Comparison of ENCODE assay signal across 29 cellular contexts in the genomic region with DNA sequence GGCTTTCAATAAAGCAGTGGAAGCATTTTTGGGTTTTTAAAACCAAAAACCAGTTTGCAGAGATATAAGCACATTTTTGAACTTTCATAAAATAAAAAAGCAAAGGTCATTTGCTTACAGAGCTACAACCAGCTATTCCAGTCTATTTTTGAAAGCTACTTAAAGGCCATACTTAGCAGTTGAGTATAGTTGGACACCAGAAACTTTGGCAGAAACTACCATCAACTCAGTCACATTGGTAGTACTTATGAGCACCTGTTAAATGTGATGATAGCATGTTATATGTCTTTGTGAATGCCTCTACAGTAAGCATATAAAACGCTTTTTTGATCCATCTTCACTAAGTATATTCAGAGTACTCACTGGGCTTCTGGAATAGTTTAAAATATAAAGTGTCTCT.
"Had no signal": no experiment of that assay in that cellular context is flagged by ENCODE, and none has a peak within 500 bp of the region (broad histone marks: within the 10 kb centered on the region; RNA-seq: fewer than 3 reads in every experiment).

No MANE protein-coding gene starts in this region.

- H3K4me3 ChIP-seq: neural progenitor cell, ovary, psoas muscle, right lobe of liver, sigmoid colon, skin epidermis, smooth muscle cell, spleen, suprapubic skin, testis, tibial artery, transverse colon, upper lobe of right lung, uterus had no signal

- H3K9me3 ChIP-seq: ovary, right lobe of liver, suprapubic skin, testis, tibial artery, transverse colon, upper lobe of right lung, uterus had no signal

- DNase-seq: naive thymus-derived CD4-positive, alpha-beta T cell; natural killer cell; occipital lobe; ovary; posterior cingulate gyrus; psoas muscle; right lobe of liver; sigmoid colon; spleen; stimulated activated CD4-positive, alpha-beta T cell treated with anti-CD3 and anti-CD28 coated beads, Interleukin-12 subunit alpha, Interleukin-12 subunit beta, amount 100 ng/mL, for 4 hours; stimulated activated CD4-positive, alpha-beta T cell treated with anti-CD3 and anti-CD28 coated beads, Interleukin-1b, Interleukin-23, amount 100 ng/mL, for 48 hours; stimulated activated CD4-positive, alpha-beta T cell treated with anti-CD3 and anti-CD28 coated beads, Interleukin-4, amount 100 ng/mL, for 1 hour; stimulated activated CD4-positive, alpha-beta T cell treated with anti-CD3 and anti-CD28 coated beads, Interleukin-4, amount 100 ng/mL, for 4 hours; stimulated activated CD8-positive, alpha-beta memory T cell treated with anti-CD3 and anti-CD28 coated beads, Interleukin-4, amount 100 ng/mL, for 48 hours; stimulated activated naive CD4-positive, alpha-beta T cell; stimulated activated naive CD8-positive, alpha-beta T cell treated with anti-CD3 and anti-CD28 coated beads, Interleukin-15, amount 100 ng/mL, for 72 hours; stimulated activated naive CD8-positive, alpha-beta T cell treated with anti-CD3 and anti-CD28 coated beads, Interleukin-15, Interleukin-2, amounts not matched to agents 100 U/mL and 50 U/mL, for 24 hours; substantia nigra; testis; tibial artery; transverse colon; upper lobe of right lung; uterus had no signal

- H3K79me2 ChIP-seq: parathyroid adenoma had no signal

- H3K27me3 ChIP-seq: neural progenitor cell, ovary, right lobe of liver, sigmoid colon, spleen, suprapubic skin, testis, tibial artery, transverse colon, upper lobe of right lung, uterus had no signal

- H3K36me3 ChIP-seq: neural progenitor cell, ovary, right lobe of liver, sigmoid colon, spleen, suprapubic skin, tibial artery, transverse colon, upper lobe of right lung, uterus had no signal

- H3K4me1 ChIP-seq: neural progenitor cell, parathyroid adenoma, psoas muscle, right lobe of liver, spleen, testis, upper lobe of right lung, uterus had no signal

- ATAC-seq: naive thymus-derived CD4-positive, alpha-beta T cell; natural killer cell; psoas muscle; right lobe of liver; stimulated activated memory B cell treated with anti-CD40 and anti-IgM and Interleukin-4, amounts not matched to agents 10 μg/mL and 1 μg/mL and 100 μg/mL, for 72 hours; stimulated activated naive CD8-positive, alpha-beta T cell treated with anti-CD3 and anti-CD28 coated beads, Interleukin-15, amount 100 ng/mL, for 72 hours; stimulated activated naive CD8-positive, alpha-beta T cell treated with anti-CD3 and anti-CD28 coated beads, Interleukin-15, Interleukin-2, amounts not matched to agents 100 U/mL and 50 U/mL, for 24 hours; upper lobe of right lung had no signal

- H3K4me2 ChIP-seq: neural progenitor cell, smooth muscle cell had no signal

- H3K27ac ChIP-seq: neural progenitor cell, ovary, parathyroid adenoma, psoas muscle, right lobe of liver, sigmoid colon, skin epidermis, spleen, suprapubic skin, testis, tibial artery, transverse colon, upper lobe of right lung, uterus had no signal

- H3K9ac ChIP-seq: neural progenitor cell, parathyroid adenoma had no signal

- H2AFZ ChIP-seq: neural progenitor cell, parathyroid adenoma had no signal
